22 cellular contexts compared by ENCODE assay signal in genomic region chr3:53149699-53150098, GRCh38. TPM values are rescaled to one million over a fixed set of nuclear protein-coding genes. Genes with fewer than 3 reads are reported as not detected.
DNase-seq lines count a peak whose midpoint lies in the region; ATAC-seq, FAIRE-seq and TF ChIP-seq lines count a peak whose summit lies in the region.
"Had no signal": no experiment of that assay in that cellular context is flagged by ENCODE, and none has a peak within 500 bp of the region (broad histone marks: within the 10 kb centered on the region; RNA-seq: fewer than 3 reads in every experiment).

No MANE protein-coding gene starts in this region.

- H3K36me3 ChIP-seq in GM23338 (ENCODE audit: insufficient read depth): no peaks in the 10 kb centered on the region
- no peaks in the 10 kb centered on the region for H3K36me3 ChIP-seq in kidney (ENCODE audit: control insufficient read depth in 1 of 2, insufficient read depth in 2 of 2, low read length in 2 of 2)
- no peaks in the 10 kb centered on the region for H3K36me3 ChIP-seq in small intestine (ENCODE audit: control insufficient read depth in 2 of 2, insufficient read depth in 2 of 2, low read length in 2 of 2)

- H4K20me1 ChIP-seq in GM23338 (replicated peaks; ENCODE audit: insufficient read depth): no peaks in the 10 kb centered on the region

- intact Hi-C loops in kidney (cut with DNase I): no loop called here

- no peak overlapping the region for H2AFZ ChIP-seq in GM23338

- no peaks in the 10 kb centered on the region for H3F3A ChIP-seq in GM23338 (replicated peaks; ENCODE audit: low read depth)

- no peak overlapping the region for H3K4me3 Mint-ChIP-seq in GM23338
- H3K4me3 Mint-ChIP-seq in HFFc6: no peak overlapping the region
- H3K4me3 Mint-ChIP-seq: B cell had no signal

- H3K36me3 Mint-ChIP-seq in GM23338 (ENCODE audit: low read depth) (no peaks in the 10 kb centered on the region), HFFc6 (ENCODE audit: low read depth) (no peaks in the 10 kb centered on the region)
- H3K36me3 Mint-ChIP-seq: CD4-positive, CD25-positive, alpha-beta regulatory T cell had no signal

- no peak for TF ChIP-seq CTCF in GM23338 (conservative IDR thresholded peaks at IDR 0.05; ENCODE audit: low read depth in 2 of 2)
- no peak for TF ChIP-seq CTCF in VCaP (conservative IDR thresholded peaks at IDR 0.05)
- no peak for TF ChIP-seq CTCF in kidney (IDR thresholded peaks at IDR 0.05; ENCODE audit: borderline replicate concordance, extremely low read depth, insufficient read depth)
- no peak for TF ChIP-seq CTCF in HFFc6 (IDR thresholded peaks at IDR 0.05)

- H3K9me2 ChIP-seq in GM23338 (ENCODE audit: insufficient read depth): no peaks in the 10 kb centered on the region

- 0 out of 2 replicates have a peak overlapping the region, but pooled peaks have one; percentile 20 for H3K27ac Mint-ChIP-seq in GM23338
- no peak overlapping the region for H3K27ac Mint-ChIP-seq in HFFc6
- H3K27ac Mint-ChIP-seq: B cell; CD4-positive, CD25-positive, alpha-beta regulatory T cell had no signal

- H3K27me3 Mint-ChIP-seq in GM23338 (ENCODE audit: insufficient read depth, low read depth, poor library complexity) (peaks cover 6% of the 10 kb centered on the region), HFFc6 (ENCODE audit: insufficient read depth) (peaks cover 8% of the 10 kb centered on the region)

- ATAC-seq in GM23338: no peak
- no peak for ATAC-seq in GM19452 (IDR thresholded peaks at IDR 0.05; ENCODE audit: unreplicated experiment)

- H3K27me3 ChIP-seq in GM23338 (ENCODE audit: insufficient read depth) (no peaks in the 10 kb centered on the region), small intestine (ENCODE audit: control insufficient read depth in 2 of 2, insufficient read depth in 2 of 2, low read length in 2 of 2) (no peaks in the 10 kb centered on the region)

- H3K4me3 ChIP-seq in GM23338: no peak overlapping the region
- no peak overlapping the region for H3K4me3 ChIP-seq in kidney (ENCODE audit: low read length in 2 of 2)
- no peak overlapping the region for H3K4me3 ChIP-seq in small intestine (ENCODE audit: low read depth in 1 of 2, low read length in 2 of 2)

- no peak overlapping the region for H3K27ac ChIP-seq in GM23338 (ENCODE audit: low read depth)
- H3K27ac ChIP-seq in VCaP: peak overlapping the region; percentile 99
- H3K27ac ChIP-seq in kidney (ENCODE audit: low read depth in 2 of 2, low read length in 2 of 2): no peak overlapping the region
- peak overlapping the region; percentile 14 to 34 for H3K27ac ChIP-seq in small intestine (ENCODE audit: low read depth in 1 of 2, low read length in 1 of 2)
- no peak overlapping the region for H3K27ac ChIP-seq in caudate nucleus (ENCODE audit: low read depth, low read length)
- H3K27ac ChIP-seq: HL-60 had no signal

- H3K4me1 ChIP-seq in GM23338 (ENCODE audit: insufficient read depth) (no peaks in the 10 kb centered on the region), kidney (ENCODE audit: control insufficient read depth in 1 of 2, insufficient read depth in 1 of 2, low read depth in 1 of 2, low read length in 2 of 2) (peaks cover 25 to 31% of the 10 kb centered on the region in 2 donors), small intestine (ENCODE audit: control insufficient read depth in 2 of 2, insufficient read depth in 1 of 2, low read depth in 1 of 2, low read length in 1 of 2) (peaks cover 4 to 53% of the 10 kb centered on the region in 2 donors)

- peaks cover 6% of the 10 kb centered on the region for H3K4me1 Mint-ChIP-seq in GM23338
- peaks cover 18% of the 10 kb centered on the region for H3K4me1 Mint-ChIP-seq in HFFc6 (ENCODE audit: low read depth)
- H3K4me1 Mint-ChIP-seq: B cell; CD4-positive, CD25-positive, alpha-beta regulatory T cell had no signal

- no peak overlapping the region for H3K4me2 ChIP-seq in GM23338

- no peaks in the 10 kb centered on the region for H3K9me3 Mint-ChIP-seq in GM23338
- H3K9me3 Mint-ChIP-seq in HFFc6: no peaks in the 10 kb centered on the region

- H3K79me2 ChIP-seq in GM23338 (replicated peaks; ENCODE audit: insufficient read depth): no peaks in the 10 kb centered on the region

- FAIRE-seq in kidney (lab: Jason Lieb, UNC): no peak
- FAIRE-seq in small intestine (lab: Jason Lieb, UNC): no peak

- DNase-seq in GM23338 (ENCODE audit: low spot score) (no peak), kidney (peak; percentile 48), small intestine (no peak), HFFc6 (no peak), caudate nucleus (lab: John Stamatoyannopoulos, UW) (no peak), NCI-H345 (lab: John Stamatoyannopoulos, UW) (no peak)
- DNase-seq: Caco-2; CD4-positive, CD25-positive, alpha-beta regulatory T cell; GDM1; GOT3; NCI-H1417 treated with DMSO at 0.1 percent for 48 hours; NCI-H187 treated with DMSO at 0.1 percent for 48 hours; NCI-H2227 treated with DMSO at 0.1 percent for 48 hours; NCI-H524; NCI-H82; OCI-M1; RPMI8226; SIG-M5 had no signal

- 79 to 87% (median 83%) methylated on average over 4 of the region's 4 CpGs for WGBS in small intestine, 3 donors

- H3K9me3 ChIP-seq in kidney (ENCODE audit: control insufficient read depth in 1 of 2, low read length in 2 of 2) (no peaks in the 10 kb centered on the region), small intestine (ENCODE audit: control insufficient read depth, low read depth) (no peaks in the 10 kb centered on the region)
- H3K9me3 ChIP-seq: Caco-2 had no signal

- no peak overlapping the region for H3K9ac ChIP-seq in kidney (ENCODE audit: low read length in 2 of 2)

TF ChIP-seq in GM23338, 12 proteins besides CTCF, POLR2A, EP300 and RAD21 (continues in another document):
- no peak for TF ChIP-seq EZH2phosphoT487 (IDR thresholded peaks at IDR 0.05; ENCODE audit: unreplicated experiment)
- no peak for TF ChIP-seq ETS1 (IDR thresholded peaks at IDR 0.05)
- TF ChIP-seq EZH2 (IDR thresholded peaks at IDR 0.05; ENCODE audit: low read depth, unreplicated experiment): no peak
- no peak for TF ChIP-seq POLR2AphosphoS5 (IDR thresholded peaks at IDR 0.05; ENCODE audit: low read depth)
- no peak for TF ChIP-seq CREB1 (CRISPR knock-in tag; IDR thresholded peaks at IDR 0.05; ENCODE audit: low read depth)
- TF ChIP-seq ZNF331 (CRISPR knock-in tag; IDR thresholded peaks at IDR 0.05; ENCODE audit: low read depth): no peak
- no peak for TF ChIP-seq REST (IDR thresholded peaks at IDR 0.05; ENCODE audit: unreplicated experiment)
- TF ChIP-seq JUNB (IDR thresholded peaks at IDR 0.05; ENCODE audit: unreplicated experiment): no peak
- no peak for TF ChIP-seq STAT1 (IDR thresholded peaks at IDR 0.05; ENCODE audit: unreplicated experiment)

RNA-seq across cellular contexts. Expression of gene PRKCD, which starts 11.3 kb away (rescaled TPM):
- total RNA-seq in GM23338 (2014; rRNA removed; shearing (Covaris generic)): 10.2 and 11.8 TPM in 2 replicates
- polyA plus RNA-seq in GM23338 (2016; fragmentation: Nextera tagmentation; extraction: Ambion mirVana) (11.3 and 12.5 TPM in 2 replicates), kidney (ENCODE audit: insufficient read depth, low read depth, low replicate concordance) (29.1 TPM), small intestine (100 to 1,000 TPM in 1 of 3 donors, 10 to 100 TPM in 2; 28.9 to 150 (median 99.7) TPM)
- total RNA-seq in kidney: 26.6 TPM
- total RNA-seq in HFFc6 (2021; fragmentation: NEBNext Ultra II Directional; extraction: Animal tissue kit (Norgen Biotek cat#: 25700)): 10 to 100 TPM; 15.5 to 21.9 (median 20.0) TPM

RNA-seq across cellular contexts. Expression of gene RFT1, which starts 19.5 kb away (rescaled TPM):
- total RNA-seq in GM23338 (2014; rRNA removed; shearing (Covaris generic)): 13.3 and 15.3 TPM in 2 replicates
- polyA plus RNA-seq in GM23338 (2016; fragmentation: Nextera tagmentation; extraction: Ambion mirVana): 11.0 and 11.3 TPM in 2 replicates
- total RNA-seq in kidney: 22.8 TPM
- polyA plus RNA-seq in kidney (ENCODE audit: insufficient read depth, low read depth, low replicate concordance): 14.7 TPM
- polyA plus RNA-seq in small intestine: 10 to 100 TPM in 1 of 3 donors, 1 to 10 TPM in 2; 1.3 to 17.2 (median 1.9) TPM
- total RNA-seq in HFFc6 (2021; fragmentation: NEBNext Ultra II Directional; extraction: Animal tissue kit (Norgen Biotek cat#: 25700)): 10 to 100 TPM; 32.9 to 39.6 (median 34.7) TPM

Comparison
In these comparisons a context has a peak if more than half of its experiments do, and no peak if none do; other contexts are left out.
1. H3K27ac ChIP-seq: peak in VCaP (single experiment) and small intestine (2 of 2); none in GM23338 (single experiment), kidney (0 of 2) and caudate nucleus (single experiment).